In the genomic region with DNA sequence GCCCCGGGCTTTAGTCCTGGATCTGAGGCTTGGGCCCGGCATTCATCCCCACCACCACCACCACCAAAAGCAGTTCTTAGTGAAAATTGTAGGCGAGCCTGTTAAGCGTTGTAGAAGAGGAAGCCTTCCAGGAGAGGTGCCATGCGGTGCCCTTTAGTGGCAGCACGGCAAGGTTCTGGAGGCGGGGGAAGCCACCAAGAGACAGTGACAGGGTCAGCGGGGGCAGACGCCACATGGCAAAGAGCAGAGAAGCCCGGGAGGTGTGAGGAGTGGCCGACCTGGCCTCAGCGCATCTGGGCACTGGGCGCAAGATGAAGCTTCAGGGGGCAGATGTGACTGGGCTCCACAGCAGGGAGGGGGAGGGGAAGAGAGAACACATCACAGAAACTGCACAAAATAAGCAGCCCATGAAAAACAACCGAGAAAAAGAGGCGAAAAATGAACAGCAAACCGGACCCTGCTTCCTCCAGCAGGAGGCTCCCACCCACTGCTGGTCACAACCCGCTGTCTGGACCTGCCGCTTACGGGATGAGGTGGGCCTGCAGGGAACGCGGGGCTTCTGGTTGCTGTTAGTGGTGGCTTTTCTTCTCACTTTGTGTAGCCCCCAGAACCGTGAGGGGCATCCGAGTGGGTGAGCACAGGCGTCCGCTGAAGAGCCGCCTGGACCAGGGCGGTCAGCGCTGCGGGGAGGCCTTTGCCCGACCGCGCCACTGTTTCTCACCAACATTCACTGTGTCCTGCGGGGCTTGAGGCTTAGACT, we compare ENCODE assay signal across 22 cellular contexts. TPM values are rescaled to one million over a fixed set of nuclear protein-coding genes. Genes with fewer than 3 reads are reported as not detected.
A peak's percentile ranks its signal among the peaks of the same experiment; 100 is the strongest.
DNase-seq lines count a peak whose midpoint lies in the region; ATAC-seq, FAIRE-seq and TF ChIP-seq lines count a peak whose summit lies in the region.
"Had no signal": no experiment of that assay in that cellular context is flagged by ENCODE, and none has a peak within 500 bp of the region (broad histone marks: within the 10 kb centered on the region; RNA-seq: fewer than 3 reads in every experiment).

No MANE protein-coding gene starts in this region.

- H3K27me3 Mint-ChIP-seq in progenitor cell of endocrine pancreas: no peaks in the 10 kb centered on the region
- H3K27me3 Mint-ChIP-seq in natural killer cell (ENCODE audit: low read depth in 2 of 2): peaks cover 0 to 3% of the 10 kb centered on the region in 2 donors

- H3K36me3 Mint-ChIP-seq in progenitor cell of endocrine pancreas (ENCODE audit: insufficient read depth) (no peaks in the 10 kb centered on the region), natural killer cell (no peaks in the 10 kb centered on the region)
- H3K36me3 Mint-ChIP-seq: naive thymus-derived CD4-positive, alpha-beta T cell had no signal

- H3K4me3 ChIP-seq in fibroblast of pulmonary artery (replicated peaks; ENCODE audit: low read depth, low read length): no peak overlapping the region
- H3K4me3 ChIP-seq: right lobe of liver had no signal

- H3K27ac Mint-ChIP-seq in progenitor cell of endocrine pancreas (peak overlapping the region; percentile 62), natural killer cell (no peak overlapping the region)
- H3K27ac Mint-ChIP-seq: dendritic cell treated with granulocyte-macrophage colony-stimulating factor and Interleukin-4, amounts not matched to agents 40 ng/mL and 50 ng/mL, for 4 days; naive thymus-derived CD4-positive, alpha-beta T cell had no signal

- FAIRE-seq in D721Med (lab: Jason Lieb, UNC) (no peak), GM12892 (lab: Jason Lieb, UNC) (no peak)
- FAIRE-seq: TTC549 had no signal

- intact Hi-C loops in natural killer cell (cut with micrococcal nuclease): no loop called here

- ATAC-seq in GM19455 (IDR thresholded peaks at IDR 0.05; ENCODE audit: unreplicated experiment) (no peak), HG02798 (IDR thresholded peaks at IDR 0.05; ENCODE audit: poor library complexity, unreplicated experiment) (no peak), natural killer cell (no peak)
- ATAC-seq: naive thymus-derived CD4-positive, alpha-beta T cell; right lobe of liver; SK-N-SH treated with all-trans-retinoic acid at 6 μM for 48 hours had no signal

- TF ChIP-seq POLR2A in GM12892 (IDR thresholded peaks at IDR 0.05; ENCODE audit: low read depth, low read length): no peak

- TF ChIP-seq CTCF in D721Med (IDR thresholded peaks at IDR 0.05; ENCODE audit: insufficient read depth, missing control alignments) (peak; percentile 23), fibroblast of pulmonary artery (IDR thresholded peaks at IDR 0.05; ENCODE audit: low read length, missing control alignments) (peak; percentile 5), progenitor cell of endocrine pancreas (IDR thresholded peaks at IDR 0.05; ENCODE audit: unreplicated experiment) (no peak), natural killer cell (IDR thresholded peaks at IDR 0.05) (no peak)

- H3K4me3 Mint-ChIP-seq in progenitor cell of endocrine pancreas (ENCODE audit: low read depth) (no peak overlapping the region), natural killer cell (no peak overlapping the region)
- H3K4me3 Mint-ChIP-seq: dendritic cell treated with granulocyte-macrophage colony-stimulating factor and Interleukin-4, amounts not matched to agents 40 ng/mL and 50 ng/mL, for 4 days; naive thymus-derived CD4-positive, alpha-beta T cell had no signal

- no peaks in the 10 kb centered on the region for H3K4me1 Mint-ChIP-seq in progenitor cell of endocrine pancreas (ENCODE audit: low read depth)
- no peaks in the 10 kb centered on the region for H3K4me1 Mint-ChIP-seq in natural killer cell

- no peaks in the 10 kb centered on the region for H3K9me3 Mint-ChIP-seq in progenitor cell of endocrine pancreas (ENCODE audit: low read depth)
- no peaks in the 10 kb centered on the region for H3K9me3 Mint-ChIP-seq in natural killer cell
- H3K9me3 Mint-ChIP-seq: dendritic cell treated with granulocyte-macrophage colony-stimulating factor and Interleukin-4, amounts not matched to agents 40 ng/mL and 50 ng/mL, for 4 days; naive thymus-derived CD4-positive, alpha-beta T cell had no signal

- DNase-seq in D721Med (ENCODE audit: insufficient read length, low spot score) (no peak), NAMALWA (ENCODE audit: low spot score) (peak; percentile 36), fibroblast of pulmonary artery (ENCODE audit: low read depth) (no peak), progenitor cell of endocrine pancreas (ENCODE audit: low spot score, unreplicated experiment) (no peak), GM12892 (ENCODE audit: insufficient read length) (no peak), natural killer cell (no peak)
- DNase-seq: activated CD8-positive, alpha-beta memory T cell treated with anti-CD3 and anti-CD28 coated beads for 24 hours; anterior cingulate cortex; hippocampal formation; KBM-7; naive thymus-derived CD4-positive, alpha-beta T cell; NCI-H1105 treated with DMSO at 0.1 percent for 48 hours; stimulated activated CD4-positive, alpha-beta T cell treated with anti-CD3 and anti-CD28 coated beads, Interleukin-4, amount 100 ng/mL, for 24 hours had no signal

RNA-seq across cellular contexts. Expression of a gene that starts 4.3 kb away (rescaled TPM):
- total RNA-seq in progenitor cell of endocrine pancreas: not detected in 2 replicates
- polyA plus RNA-seq in GM12892 (2012; ENCODE audit: missing spikeins): not detected
- not detected for total RNA-seq in natural killer cell
- total RNA-seq: esophagus mucosa; naive thymus-derived CD4-positive, alpha-beta T cell; right lobe of liver; ureter had no signal
- polyA plus RNA-seq: liver had no signal

RNA-seq across cellular contexts. Expression of a gene that starts 22.4 kb away (rescaled TPM):
- 8.8 and 10.1 TPM in 2 replicates for total RNA-seq in progenitor cell of endocrine pancreas
- polyA plus RNA-seq in GM12892 (2012; ENCODE audit: missing spikeins): 2.9 TPM
- 1 to 10 TPM; 4.4 to 6.2 (median 5.4) TPM for total RNA-seq in natural killer cell

RNA-seq across cellular contexts. Expression of a gene that starts 22.5 kb away (rescaled TPM):
- total RNA-seq in progenitor cell of endocrine pancreas (88.1 and 88.5 TPM in 2 replicates), natural killer cell (100 to 1,000 TPM; 173 to 183 (median 173) TPM)
- 91.1 TPM for polyA plus RNA-seq in GM12892 (2012; ENCODE audit: missing spikeins)

Comparison
In these comparisons a context has a peak if more than half of its experiments do, and no peak if none do; other contexts are left out.
1. CTCF ChIP-seq: peak in D721Med (single experiment) and fibroblast of pulmonary artery (single experiment); none in progenitor cell of endocrine pancreas (single experiment) and natural killer cell (single experiment).